In genomic region chr3:109553573-109554371, GRCh38 we compare ENCODE assay signal across 20 cellular contexts.
A peak's percentile ranks its signal among the peaks of the same experiment; 100 is the strongest.
DNase-seq lines count a peak whose midpoint lies in the region; ATAC-seq, FAIRE-seq and TF ChIP-seq lines count a peak whose summit lies in the region.
"Had no signal": no experiment of that assay in that cellular context is flagged by ENCODE, and none has a peak within 500 bp of the region (broad histone marks: within the 10 kb centered on the region; RNA-seq: fewer than 3 reads in every experiment).

No MANE protein-coding gene starts in this region.

- H3K27me3 Mint-ChIP-seq in activated naive CD8-positive, alpha-beta T cell treated with anti-CD3 and anti-CD28 coated beads, Interleukin-2, amount 50 U/mL, for 24 hours: no peaks in the 10 kb centered on the region
- no peaks in the 10 kb centered on the region for H3K27me3 Mint-ChIP-seq in activated naive CD8-positive, alpha-beta T cell treated with anti-CD3 and anti-CD28 coated beads for 36 hours
- no peaks in the 10 kb centered on the region for H3K27me3 Mint-ChIP-seq in activated naive CD4-positive, alpha-beta T cell treated with anti-CD3 and anti-CD28 coated beads, Interleukin-2, amount 10 ng/mL, durations not matched to agents 7 days and 5 days
- H3K27me3 Mint-ChIP-seq: brain; natural killer cell treated with Interleukin-12 subunit alpha and Interleukin-12 subunit beta and Interleukin-15 and Interleukin-18, amount 100 ng/mL, for 72 hours had no signal

- TF ChIP-seq EP300 in HepG2 (IDR thresholded peaks at IDR 0.05; ENCODE audit: low read depth in 2 of 2, low read length in 2 of 2) (no peak), HepG2 (CRISPR knock-in tag; IDR thresholded peaks at IDR 0.05; ENCODE audit: borderline replicate concordance) (no peak)

- no TSS peak for BruUV-seq in HepG2 (replicated peaks; lab: Mats Ljungman, UMichigan)

- in situ Hi-C loops in HepG2 (cut with HindIII; ENCODE audit: extremely low pct_ligation_motif_present, low pct_unique_long_range_greater_than_20kb): no loop called here

- no peak overlapping the region for H3K27ac Mint-ChIP-seq in activated naive CD8-positive, alpha-beta T cell treated with anti-CD3 and anti-CD28 coated beads, Interleukin-2, amount 50 U/mL, for 24 hours
- H3K27ac Mint-ChIP-seq in activated naive CD8-positive, alpha-beta T cell treated with anti-CD3 and anti-CD28 coated beads for 36 hours: no peak overlapping the region
- no peak overlapping the region for H3K27ac Mint-ChIP-seq in activated naive CD4-positive, alpha-beta T cell treated with anti-CD3 and anti-CD28 coated beads, Interleukin-2, amount 10 ng/mL, durations not matched to agents 7 days and 5 days
- H3K27ac Mint-ChIP-seq: activated CD4-positive, alpha-beta memory T cell treated with anti-CD3 and anti-CD28 coated beads for 36 hours; activated T-helper 1 cell treated with anti-CD3 and anti-CD28 coated beads, Interleukin-12 subunit alpha, Interleukin-12 subunit beta, Interleukin-2, Interleukin-4 antibody, amounts not matched to agents 30 ng/mL and 10 ng/mL and 1 ng/mL, durations not matched to agents 14 hours and 24 hours and 36 hours; brain; natural killer cell treated with Interleukin-12 subunit alpha and Interleukin-12 subunit beta and Interleukin-15 and Interleukin-18, amount 100 ng/mL, for 72 hours had no signal

- no peaks in the 10 kb centered on the region for H3K36me3 ChIP-seq in thoracic aorta
- H3K36me3 ChIP-seq in HepG2 (replicated peaks in 1 of 2; ENCODE audit: control insufficient read depth in 1 of 2, insufficient read depth in 2 of 2, low read length in 2 of 2): no peaks in the 10 kb centered on the region
- H3K36me3 ChIP-seq: SJSA1, suprapubic skin had no signal

- intact Hi-C loops in HepG2 (cut with micrococcal nuclease; ENCODE audit: unreplicated experiment): no loop called here

- no peak overlapping the region for H3K4me3 Mint-ChIP-seq in activated naive CD8-positive, alpha-beta T cell treated with anti-CD3 and anti-CD28 coated beads, Interleukin-2, amount 50 U/mL, for 24 hours
- H3K4me3 Mint-ChIP-seq in activated naive CD8-positive, alpha-beta T cell treated with anti-CD3 and anti-CD28 coated beads for 36 hours: no peak overlapping the region
- H3K4me3 Mint-ChIP-seq in activated naive CD4-positive, alpha-beta T cell treated with anti-CD3 and anti-CD28 coated beads, Interleukin-2, amount 10 ng/mL, durations not matched to agents 7 days and 5 days: no peak overlapping the region
- H3K4me3 Mint-ChIP-seq: activated CD4-positive, alpha-beta memory T cell treated with anti-CD3 and anti-CD28 coated beads for 36 hours; activated T-helper 1 cell treated with anti-CD3 and anti-CD28 coated beads, Interleukin-12 subunit alpha, Interleukin-12 subunit beta, Interleukin-2, Interleukin-4 antibody, amounts not matched to agents 30 ng/mL and 10 ng/mL and 1 ng/mL, durations not matched to agents 14 hours and 24 hours and 36 hours; brain; natural killer cell treated with Interleukin-12 subunit alpha and Interleukin-12 subunit beta and Interleukin-15 and Interleukin-18, amount 100 ng/mL, for 72 hours had no signal

- H3K9ac ChIP-seq in HepG2 (ENCODE audit: insufficient read depth, low read depth, low read length): no peak overlapping the region

- no peaks in the 10 kb centered on the region for H3K36me3 Mint-ChIP-seq in activated naive CD8-positive, alpha-beta T cell treated with anti-CD3 and anti-CD28 coated beads, Interleukin-2, amount 50 U/mL, for 24 hours (ENCODE audit: low read depth)
- no peaks in the 10 kb centered on the region for H3K36me3 Mint-ChIP-seq in activated naive CD8-positive, alpha-beta T cell treated with anti-CD3 and anti-CD28 coated beads for 36 hours
- H3K36me3 Mint-ChIP-seq in activated naive CD4-positive, alpha-beta T cell treated with anti-CD3 and anti-CD28 coated beads, Interleukin-2, amount 10 ng/mL, durations not matched to agents 7 days and 5 days: no peaks in the 10 kb centered on the region
- H3K36me3 Mint-ChIP-seq: activated CD4-positive, alpha-beta memory T cell treated with anti-CD3 and anti-CD28 coated beads for 36 hours; brain; natural killer cell treated with Interleukin-12 subunit alpha and Interleukin-12 subunit beta and Interleukin-15 and Interleukin-18, amount 100 ng/mL, for 72 hours had no signal

- H3K4me1 ChIP-seq in thoracic aorta (ENCODE audit: control insufficient read depth in 1 of 2, low read depth in 2 of 2) (peaks cover 5 to 31% of the 10 kb centered on the region in 2 donors), HepG2 (ENCODE audit: insufficient read depth, low read length) (no peaks in the 10 kb centered on the region)
- H3K4me1 ChIP-seq: SJSA1, suprapubic skin had no signal

- CTCF ChIA-PET in HepG2 (lab: Yijun Ruan, JAX; ENCODE audit: low intra/inter-chr PET ratio, low total read pairs): no interaction called here
- CTCF ChIA-PET in activated naive CD4-positive, alpha-beta T cell treated with anti-CD3 and anti-CD28 coated beads, Interleukin-2, amount 10 ng/mL, durations not matched to agents 7 days and 5 days (lab: Charles Lee): no interaction called here

- peak; percentile 33 for ATAC-seq in activated naive CD8-positive, alpha-beta T cell treated with anti-CD3 and anti-CD28 coated beads, Interleukin-2, amount 50 U/mL, for 24 hours
- ATAC-seq in thoracic aorta (ENCODE audit: insufficient number of reproducible peaks, low FRiP score, low read depth) (peak; percentile 40), HepG2 (no peak), HG03139 (IDR thresholded peaks at IDR 0.05; ENCODE audit: unreplicated experiment) (no peak)
- ATAC-seq: natural killer cell treated with Interleukin-12 subunit alpha and Interleukin-12 subunit beta and Interleukin-15 and Interleukin-18, amount 100 ng/mL, for 72 hours had no signal

- H3K4me2 ChIP-seq in HepG2 (ENCODE audit: low read depth, low read length): no peak overlapping the region

- no peak for FAIRE-seq in HepG2 (lab: Jason Lieb, UNC)
- FAIRE-seq: GM18507, HTR-8/SVneo, TTC549 had no signal

- no peaks in the 10 kb centered on the region for H4K20me1 ChIP-seq in HepG2 (ENCODE audit: insufficient read depth, low read length)

- peak overlapping the region; percentile 13 for H3K4me3 ChIP-seq in thoracic aorta
- H3K4me3 ChIP-seq in HepG2 (replicated peaks in 1 of 3; ENCODE audit: insufficient read depth in 1 of 3, low read depth in 2 of 3, low read length in 3 of 3): no peak overlapping the region
- H3K4me3 ChIP-seq: lung, SJSA1, suprapubic skin had no signal

- no peak for TF ChIP-seq RAD21 in HepG2 (CRISPR knock-in tag; IDR thresholded peaks at IDR 0.05)

- no peak overlapping the region for H2AFZ ChIP-seq in HepG2 (ENCODE audit: low read length)

- DNase-seq in activated naive CD8-positive, alpha-beta T cell treated with anti-CD3 and anti-CD28 coated beads, Interleukin-2, amount 50 U/mL, for 24 hours: no peak
- no peak for DNase-seq in activated naive CD8-positive, alpha-beta T cell treated with anti-CD3 and anti-CD28 coated beads for 36 hours
- peak; percentile 18 for DNase-seq in fibroblast of the conjunctiva (ENCODE audit: low read depth)
- DNase-seq in thoracic aorta (ENCODE audit: low spot score): no peak
- no peak for DNase-seq in HepG2 (ENCODE audit: low spot score)
- no peak for DNase-seq in activated naive CD4-positive, alpha-beta T cell treated with anti-CD3 and anti-CD28 coated beads, Interleukin-2, amount 10 ng/mL, durations not matched to agents 7 days and 5 days
- DNase-seq: activated CD4-positive, alpha-beta memory T cell treated with anti-CD3 and anti-CD28 coated beads for 36 hours; effector memory CD4-positive, alpha-beta T cell; NCI-H2171 treated with DMSO at 0.1 percent for 48 hours had no signal

- no peaks in the 10 kb centered on the region for H3K9me3 ChIP-seq in thoracic aorta
- H3K9me3 ChIP-seq in HepG2 (ENCODE audit: low read length): no peaks in the 10 kb centered on the region; the same call in 1 of the 2 replicates
- H3K9me3 ChIP-seq: SJSA1 had no signal

- no peak for TF ChIP-seq POLR2A in HepG2 (IDR thresholded peaks at IDR 0.05; ENCODE audit: insufficient read depth in 1 of 2, low read depth in 2 of 2, low read length in 2 of 2)

- H3K27me3 ChIP-seq in thoracic aorta (replicated peaks; ENCODE audit: insufficient read depth) (no peaks in the 10 kb centered on the region), HepG2 (ENCODE audit: control insufficient read depth in 1 of 2, insufficient read depth in 2 of 2, low read length in 2 of 2) (no peaks in the 10 kb centered on the region)
- H3K27me3 ChIP-seq: SJSA1, suprapubic skin had no signal

- POLR2A ChIA-PET in HepG2 (lab: Yijun Ruan, JAX): no interaction called here

- 2% methylated on average over 4 of the region's 4 CpGs for WGBS in HepG2 (ENCODE audit: low lambda C conversion rate)

- H3K9me3 Mint-ChIP-seq in activated naive CD8-positive, alpha-beta T cell treated with anti-CD3 and anti-CD28 coated beads, Interleukin-2, amount 50 U/mL, for 24 hours: peaks cover 14% of the 10 kb centered on the region
- H3K9me3 Mint-ChIP-seq in activated naive CD8-positive, alpha-beta T cell treated with anti-CD3 and anti-CD28 coated beads for 36 hours: peaks cover 7% of the 10 kb centered on the region
- peaks cover 1% of the 10 kb centered on the region for H3K9me3 Mint-ChIP-seq in activated naive CD4-positive, alpha-beta T cell treated with anti-CD3 and anti-CD28 coated beads, Interleukin-2, amount 10 ng/mL, durations not matched to agents 7 days and 5 days
- H3K9me3 Mint-ChIP-seq: activated T-helper 1 cell treated with anti-CD3 and anti-CD28 coated beads, Interleukin-12 subunit alpha, Interleukin-12 subunit beta, Interleukin-2, Interleukin-4 antibody, amounts not matched to agents 30 ng/mL and 10 ng/mL and 1 ng/mL, durations not matched to agents 14 hours and 24 hours and 36 hours had no signal

- H3K4me1 Mint-ChIP-seq in activated naive CD8-positive, alpha-beta T cell treated with anti-CD3 and anti-CD28 coated beads, Interleukin-2, amount 50 U/mL, for 24 hours: peaks cover 22% of the 10 kb centered on the region
- H3K4me1 Mint-ChIP-seq in activated naive CD8-positive, alpha-beta T cell treated with anti-CD3 and anti-CD28 coated beads for 36 hours: peaks cover 3% of the 10 kb centered on the region
- no peaks in the 10 kb centered on the region for H3K4me1 Mint-ChIP-seq in activated naive CD4-positive, alpha-beta T cell treated with anti-CD3 and anti-CD28 coated beads, Interleukin-2, amount 10 ng/mL, durations not matched to agents 7 days and 5 days
- H3K4me1 Mint-ChIP-seq: brain had no signal

- TF ChIP-seq CTCF in VCaP (conservative IDR thresholded peaks at IDR 0.05) (peak; percentile 41), thoracic aorta (IDR thresholded peaks at IDR 0.05) (no peak), HepG2 (CRISPR knock-in tag; IDR thresholded peaks at IDR 0.05) (no peak)

- no peaks in the 10 kb centered on the region for H3K79me2 ChIP-seq in HepG2 (ENCODE audit: insufficient read depth, low read length)

- H3K27ac ChIP-seq in VCaP (no peak overlapping the region), thoracic aorta (peak overlapping the region; percentile 57 to 68), HepG2 (ENCODE audit: extremely low read length, insufficient read depth, low read length) (no peak overlapping the region)
- H3K27ac ChIP-seq: SJSA1, suprapubic skin had no signal

TF ChIP-seq in HepG2, 621 proteins besides CTCF, POLR2A, EP300 and RAD21 (continues in another document):
- TF ChIP-seq NFYB (CRISPR knock-in tag; IDR thresholded peaks at IDR 0.05) (no peak), ZKSCAN1 (IDR thresholded peaks at IDR 0.05; ENCODE audit: low read length) (no peak), HNRNPK (IDR thresholded peaks at IDR 0.05; ENCODE audit: low read depth, low read length, poor library complexity, severe bottlenecking) (no peak)

Comparison
In these comparisons a context has a peak if more than half of its experiments do, and no peak if none do; other contexts are left out.
1. ATAC-seq: peak in activated naive CD8-positive, alpha-beta T cell treated with anti-CD3 and anti-CD28 coated beads, Interleukin-2, amount 50 U/mL, for 24 hours (single experiment) and thoracic aorta (single experiment); none in HepG2 (single experiment) and HG03139 (single experiment).
2. H3K27ac ChIP-seq: peak in thoracic aorta (2 of 2); none in VCaP (single experiment) and HepG2 (single experiment).